Comparison of ENCODE assay signal across 14 cellular contexts in genomic region chr11:77833302-77833701, GRCh38. TPM values are rescaled to one million over a fixed set of nuclear protein-coding genes. Genes with fewer than 3 reads are reported as not detected.
DNase-seq lines count a peak whose midpoint lies in the region; ATAC-seq lines count a peak whose summit lies in the region.
"Had no signal": no experiment of that assay in that cellular context is flagged by ENCODE, and none has a peak within 500 bp of the region (broad histone marks: within the 10 kb centered on the region; RNA-seq: fewer than 3 reads in every experiment).

No MANE protein-coding gene starts in this region.

- H3K36me3 Mint-ChIP-seq in CD4-positive, CD25-positive, alpha-beta regulatory T cell = peaks cover 3% of the 10 kb centered on the region
- no peaks in the 10 kb centered on the region for H3K36me3 Mint-ChIP-seq in T-helper 17 cell (ENCODE audit: low read depth)
- no peaks in the 10 kb centered on the region for H3K36me3 Mint-ChIP-seq in central memory CD8-positive, alpha-beta T cell (ENCODE audit: insufficient read depth)
- H3K36me3 Mint-ChIP-seq in stimulated activated effector memory CD8-positive, alpha-beta T cell treated with anti-CD3 and anti-CD28 coated beads, Interleukin-12 subunit alpha, Interleukin-12 subunit beta, amount 100 ng/mL, for 72 hours = no peaks in the 10 kb centered on the region
- H3K36me3 Mint-ChIP-seq: IgD-negative memory B cell had no signal

- ATAC-seq in CD4-positive, CD25-positive, alpha-beta regulatory T cell (ENCODE audit: low read depth in 2 of 2) = peak; percentile 59 to 69
- no peak for ATAC-seq in T-helper 17 cell
- ATAC-seq in central memory CD8-positive, alpha-beta T cell (replicated peaks; ENCODE audit: extremely low read depth, poor library complexity, severe bottlenecking) = peak; percentile 28
- ATAC-seq in stimulated activated effector memory CD8-positive, alpha-beta T cell treated with anti-CD3 and anti-CD28 coated beads, Interleukin-12 subunit alpha, Interleukin-12 subunit beta, amount 100 ng/mL, for 72 hours = peak; percentile 80
- ATAC-seq: HepG2 had no signal

- peaks cover 0 to 8% (median 5%) of the 10 kb centered on the region in 4 donors for H3K4me1 Mint-ChIP-seq in CD4-positive, CD25-positive, alpha-beta regulatory T cell
- H3K4me1 Mint-ChIP-seq in T-helper 17 cell = peaks cover 2% of the 10 kb centered on the region
- H3K4me1 Mint-ChIP-seq in central memory CD8-positive, alpha-beta T cell = peaks cover 7% of the 10 kb centered on the region
- H3K4me1 Mint-ChIP-seq in stimulated activated effector memory CD8-positive, alpha-beta T cell treated with anti-CD3 and anti-CD28 coated beads, Interleukin-12 subunit alpha, Interleukin-12 subunit beta, amount 100 ng/mL, for 72 hours = no peaks in the 10 kb centered on the region
- H3K4me1 Mint-ChIP-seq: B cell, IgD-negative memory B cell had no signal

- DNase-seq in CD4-positive, CD25-positive, alpha-beta regulatory T cell = peak in 1 of 3 donors; percentile 27
- DNase-seq in T-helper 17 cell (no peak), GOT3 (lab: John Stamatoyannopoulos, UW) (no peak), NCI-H526 treated with DMSO at 0.1 percent for 48 hours (lab: John Stamatoyannopoulos, UW) (no peak), NAMALWA (ENCODE audit: low spot score) (no peak)
- no peak for DNase-seq in central memory CD8-positive, alpha-beta T cell (ENCODE audit: low spot score in 2 of 2)
- no peak for DNase-seq in stimulated activated effector memory CD8-positive, alpha-beta T cell treated with anti-CD3 and anti-CD28 coated beads, Interleukin-12 subunit alpha, Interleukin-12 subunit beta, amount 100 ng/mL, for 72 hours (ENCODE audit: low spot score in 2 of 2)
- DNase-seq: 8988T, Caco-2 had no signal

- no peaks in the 10 kb centered on the region for H3K4me1 ChIP-seq in CD4-positive, CD25-positive, alpha-beta regulatory T cell (ENCODE audit: control insufficient read depth, insufficient read depth, low read length, poor library complexity, severe bottlenecking)
- H3K4me1 ChIP-seq: BLaER1 treated with 17β-estradiol and CSF1 and Interleukin-3, amounts not matched to agents 10 nM and 100 nM; Caco-2; HAP-1 had no signal

- H3K27me3 ChIP-seq in CD4-positive, CD25-positive, alpha-beta regulatory T cell (ENCODE audit: control insufficient read depth, insufficient read depth, low read length) = no peaks in the 10 kb centered on the region
- H3K27me3 ChIP-seq: BLaER1 treated with 17β-estradiol and CSF1 and Interleukin-3, amounts not matched to agents 10 nM and 100 nM had no signal

- peak overlapping the region; percentile 21 for H3K4me3 ChIP-seq in CD4-positive, CD25-positive, alpha-beta regulatory T cell (ENCODE audit: low read depth, low read length)
- H3K4me3 ChIP-seq: BLaER1 treated with 17β-estradiol and CSF1 and Interleukin-3, amounts not matched to agents 10 nM and 100 nM; HAP-1 had no signal

- peaks cover 0 to 2% (median 0%) of the 10 kb centered on the region in 7 donors for H3K9me3 Mint-ChIP-seq in CD4-positive, CD25-positive, alpha-beta regulatory T cell
- H3K9me3 Mint-ChIP-seq in central memory CD8-positive, alpha-beta T cell = no peaks in the 10 kb centered on the region
- H3K9me3 Mint-ChIP-seq in stimulated activated effector memory CD8-positive, alpha-beta T cell treated with anti-CD3 and anti-CD28 coated beads, Interleukin-12 subunit alpha, Interleukin-12 subunit beta, amount 100 ng/mL, for 72 hours = no peaks in the 10 kb centered on the region

- H3K27ac Mint-ChIP-seq in CD4-positive, CD25-positive, alpha-beta regulatory T cell = peak overlapping the region in 1 of 3 donors; percentile 10
- H3K27ac Mint-ChIP-seq in T-helper 17 cell = peak overlapping the region; percentile 78
- no peak overlapping the region for H3K27ac Mint-ChIP-seq in central memory CD8-positive, alpha-beta T cell (ENCODE audit: low read depth)
- no peak overlapping the region for H3K27ac Mint-ChIP-seq in stimulated activated effector memory CD8-positive, alpha-beta T cell treated with anti-CD3 and anti-CD28 coated beads, Interleukin-12 subunit alpha, Interleukin-12 subunit beta, amount 100 ng/mL, for 72 hours
- H3K27ac Mint-ChIP-seq: B cell, IgD-negative memory B cell had no signal

- H3K4me3 Mint-ChIP-seq in CD4-positive, CD25-positive, alpha-beta regulatory T cell = no peak overlapping the region
- H3K4me3 Mint-ChIP-seq in T-helper 17 cell = no peak overlapping the region
- no peak overlapping the region for H3K4me3 Mint-ChIP-seq in central memory CD8-positive, alpha-beta T cell
- H3K4me3 Mint-ChIP-seq in stimulated activated effector memory CD8-positive, alpha-beta T cell treated with anti-CD3 and anti-CD28 coated beads, Interleukin-12 subunit alpha, Interleukin-12 subunit beta, amount 100 ng/mL, for 72 hours = no peak overlapping the region
- H3K4me3 Mint-ChIP-seq: B cell, IgD-negative memory B cell had no signal

- H3K27me3 Mint-ChIP-seq in CD4-positive, CD25-positive, alpha-beta regulatory T cell = no peaks in the 10 kb centered on the region
- H3K27me3 Mint-ChIP-seq in T-helper 17 cell = no peaks in the 10 kb centered on the region
- no peaks in the 10 kb centered on the region for H3K27me3 Mint-ChIP-seq in central memory CD8-positive, alpha-beta T cell
- H3K27me3 Mint-ChIP-seq: B cell, IgD-negative memory B cell had no signal

- H3K9me3 ChIP-seq in CD4-positive, CD25-positive, alpha-beta regulatory T cell (ENCODE audit: control insufficient read depth in 2 of 2, low read length in 2 of 2) = no peaks in the 10 kb centered on the region
- no peaks in the 10 kb centered on the region for H3K9me3 ChIP-seq in T-helper 17 cell (ENCODE audit: control insufficient read depth, low read length, poor library complexity, severe bottlenecking)

- no peaks in the 10 kb centered on the region for H3K36me3 ChIP-seq in CD4-positive, CD25-positive, alpha-beta regulatory T cell (ENCODE audit: control insufficient read depth, insufficient read depth, low read length)
- H3K36me3 ChIP-seq: HAP-1 had no signal

- H3K27ac ChIP-seq in CD4-positive, CD25-positive, alpha-beta regulatory T cell (ENCODE audit: insufficient read depth, low read length, poor library complexity, severe bottlenecking) = no peak overlapping the region
- H3K27ac ChIP-seq: BLaER1 treated with 17β-estradiol and CSF1 and Interleukin-3, amounts not matched to agents 10 nM and 100 nM had no signal

RNA-seq across cellular contexts. Expression of gene AAMDC, which starts 12.4 kb away (rescaled TPM):
- total RNA-seq in CD4-positive, CD25-positive, alpha-beta regulatory T cell = 4.8 TPM
- polyA plus RNA-seq in CD4-positive, CD25-positive, alpha-beta regulatory T cell = 10 to 100 TPM; 25.9 to 60.9 (median 31.1) TPM
- 1 to 10 TPM; 2.7 to 5.2 TPM for total RNA-seq in T-helper 17 cell

RNA-seq across cellular contexts. Expression of gene RSF1, which starts 12.8 kb away (rescaled TPM):
- total RNA-seq in CD4-positive, CD25-positive, alpha-beta regulatory T cell = 107 TPM
- polyA plus RNA-seq in CD4-positive, CD25-positive, alpha-beta regulatory T cell = 10 to 100 TPM; 26.7 to 34.8 (median 31.7) TPM
- 10 to 100 TPM; 80.8 to 87.1 TPM for total RNA-seq in T-helper 17 cell
